6 cellular contexts compared by ENCODE assay signal in the genomic region with DNA sequence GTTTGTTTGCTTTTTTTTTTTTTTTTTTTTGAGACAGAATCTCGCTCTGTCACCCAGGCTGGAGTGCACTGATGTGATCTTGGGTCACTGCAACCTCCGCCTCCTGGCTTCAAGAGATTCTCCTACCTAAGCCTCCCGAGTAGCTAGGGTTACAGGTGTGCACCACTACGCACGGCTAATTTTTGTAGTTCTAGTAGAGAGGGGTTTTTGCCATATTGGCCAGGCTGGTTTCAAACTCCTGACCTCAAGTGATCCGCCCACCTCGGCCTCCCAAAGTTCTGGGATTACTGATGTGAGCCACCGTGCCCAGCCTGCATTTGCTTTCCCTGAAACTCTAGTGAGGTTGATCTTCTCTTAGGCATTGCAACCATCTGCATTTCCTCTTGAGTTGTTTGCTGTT. TPM values are rescaled to one million over a fixed set of nuclear protein-coding genes. Genes with fewer than 3 reads are reported as not detected.
DNase-seq lines count a peak whose midpoint lies in the region; ATAC-seq and TF ChIP-seq lines count a peak whose summit lies in the region.
"Not testable (repeated sequence)": the region's sequence is repeated elsewhere in the genome, so short reads cannot be mapped to it uniquely, and the experiment has no call there.

No MANE protein-coding gene starts in this region.

- H3K4me1 Mint-ChIP-seq in WTC11: peaks cover 42% of the 10 kb centered on the region

- peak overlapping the region in 7 of 11 experiments; percentile 1 to 63 (median 26); a peak in 9 of 22 replicates for H3K4me2 ChIP-seq in BLaER1 treated with 17β-estradiol and CSF1 and Interleukin-3, amounts not matched to agents 10 nM and 100 nM

- not testable (repeated sequence) for H4K20me1 ChIP-seq in BLaER1 treated with 17β-estradiol and CSF1 and Interleukin-3, amounts not matched to agents 10 nM and 100 nM

- POLR2A ChIA-PET in Panc1 (lab: Charles Lee): not testable (repeated sequence)
- POLR2A ChIA-PET in WTC11 (lab: Charles Lee): interaction anchor here (0.7 kb wide), 1 partner anchor 410 kb away, joined by 7 read pairs; no protein-coding TSS in a partner anchor

- CTCF ChIA-PET in Panc1 (lab: Charles Lee): not testable (repeated sequence)
- CTCF ChIA-PET in WTC11 (lab: Charles Lee): interaction anchor here (0.7 kb wide), 1 partner anchor 39 kb away, joined by 3 read pairs; no protein-coding TSS in a partner anchor

- not testable (repeated sequence) for DNase-seq in HL-60 (ENCODE audit: low read depth in 1 of 2, low spot score in 1 of 2); Panc1 (ENCODE audit: low read depth, low spot score); WTC11 (ENCODE audit: low spot score); spleen

- TF ChIP-seq CTCF in HL-60 (IDR thresholded peaks at IDR 0.05; ENCODE audit: insufficient read depth, low read length); Panc1 (IDR thresholded peaks at IDR 0.05); WTC11 (IDR thresholded peaks at IDR 0.05); neutrophil (IDR thresholded peaks at IDR 0.05); spleen (IDR thresholded peaks at IDR 0.05 in 8 of 11, conservative IDR thresholded peaks at IDR 0.05 in 3 of 11): not testable (repeated sequence)

- BruUV-seq in Panc1 (replicated peaks; lab: Mats Ljungman, UMichigan): not testable (repeated sequence)

- not testable (repeated sequence) for H3K36me3 Mint-ChIP-seq in WTC11

- H3K27me3 ChIP-seq in BLaER1 treated with 17β-estradiol and CSF1 and Interleukin-3, amounts not matched to agents 10 nM and 100 nM; HL-60 (ENCODE audit: insufficient read depth, poor library complexity, severe bottlenecking); Panc1 (ENCODE audit: control insufficient read depth, insufficient read depth, low read length); neutrophil; spleen (replicated peaks in 1 of 7): not testable (repeated sequence)

- not testable (repeated sequence) for H3K4me3 Mint-ChIP-seq in WTC11

- not testable (repeated sequence) for H3K9ac ChIP-seq in BLaER1 treated with 17β-estradiol and CSF1 and Interleukin-3, amounts not matched to agents 10 nM and 100 nM

- not testable (repeated sequence) for H3K9me3 ChIP-seq in BLaER1 treated with 17β-estradiol and CSF1 and Interleukin-3, amounts not matched to agents 10 nM and 100 nM (replicated peaks in 1 of 11); Panc1 (ENCODE audit: control insufficient read depth, insufficient read depth, low read depth, low read length); neutrophil; spleen

- in situ Hi-C loops in Panc1 (cut with HindIII; ENCODE audit: low pct_unique_long_range_greater_than_20kb, low sequenced_read_pairs): not testable (repeated sequence)

- intact Hi-C loops in Panc1 (cut with micrococcal nuclease; ENCODE audit: unreplicated experiment): loop anchor here (5.0 kb wide), 1 partner anchor 98 kb away; no protein-coding TSS in a partner anchor
- intact Hi-C loops in spleen (cut with DNase I; ENCODE audit: low total_unique reads): not testable (repeated sequence)

- WGBS in spleen, 5 donors: 54 to 85% (median 75%) methylated on average over 8 of the region's 8 CpGs

- TF ChIP-seq POLR2A in spleen (IDR thresholded peaks at IDR 0.05): not testable (repeated sequence)

- H3K4me3 ChIP-seq in BLaER1 treated with 17β-estradiol and CSF1 and Interleukin-3, amounts not matched to agents 10 nM and 100 nM; Panc1 (ENCODE audit: low read depth in 2 of 2, low read length in 2 of 2); spleen: not testable (repeated sequence)
- peak overlapping the region; percentile 17 for H3K4me3 ChIP-seq in HL-60 (replicated peaks; ENCODE audit: insufficient read depth, low read length)
- peak overlapping the region; percentile 13 to 17 for H3K4me3 ChIP-seq in neutrophil (ENCODE audit: low read depth in 1 of 2, low read length in 1 of 2)

- H3K36me3 ChIP-seq in BLaER1 treated with 17β-estradiol and CSF1 and Interleukin-3, amounts not matched to agents 10 nM and 100 nM; Panc1 (ENCODE audit: control insufficient read depth, insufficient read depth, low read length); neutrophil; spleen: not testable (repeated sequence)

- H3K9me3 Mint-ChIP-seq in WTC11: not testable (repeated sequence)

- peak overlapping the region in 1 of 11 experiments; percentile 5; a peak in 1 of 22 replicates for H3K27ac ChIP-seq in BLaER1 treated with 17β-estradiol and CSF1 and Interleukin-3, amounts not matched to agents 10 nM and 100 nM
- H3K27ac ChIP-seq in HL-60 (replicated peaks) (peak overlapping the region; percentile 76), Panc1 (ENCODE audit: low read length) (peak overlapping the region; percentile 98; the same call in 1 of the 2 replicates), neutrophil (peak overlapping the region; percentile 86), spleen (peak overlapping the region in 6 of 8 donors; percentile 20 to 79 (median 64))

- peaks cover 25 to 62% (median 44%) of the 10 kb centered on the region in 10 experiments for H3K4me1 ChIP-seq in BLaER1 treated with 17β-estradiol and CSF1 and Interleukin-3, amounts not matched to agents 10 nM and 100 nM
- H3K4me1 ChIP-seq in Panc1 (ENCODE audit: control insufficient read depth, insufficient read depth, low read length) (peaks cover 64% of the 10 kb centered on the region), neutrophil (ENCODE audit: control insufficient read depth in 1 of 2, insufficient read depth in 1 of 2, low read depth in 1 of 2, low read length in 1 of 2) (peaks cover 74 to 75% of the 10 kb centered on the region in 2 experiments), spleen (peaks cover 0 to 66% (median 20%) of the 10 kb centered on the region in 6 donors)

- H3K27ac Mint-ChIP-seq in WTC11: 0 out of 2 replicates have a peak overlapping the region, but pooled peaks have one; percentile 4

- not testable (repeated sequence) for ATAC-seq in Panc1, WTC11

- not testable (repeated sequence) for H3K27me3 Mint-ChIP-seq in WTC11 (ENCODE audit: low read depth)

RNA-seq across cellular contexts. Expression of gene MED13L, which starts 6.4 kb away (rescaled TPM):
- total RNA-seq in Panc1 (2021; ENCODE audit: unreplicated experiment) (170 TPM), WTC11 (2021) (53.3 to 80.5 TPM (median 55.5 TPM) in 3 replicates), spleen (100 to 1,000 TPM; 184 to 255 (median 205) TPM)
- polyA plus RNA-seq in Panc1 (2012; ENCODE audit: insufficient read length): 34.4 TPM
- polyA plus RNA-seq in spleen: 10 to 100 TPM; 13.4 to 14.7 (median 14.4) TPM
